ENCODE assay signal across 8 cellular contexts in the genomic region with DNA sequence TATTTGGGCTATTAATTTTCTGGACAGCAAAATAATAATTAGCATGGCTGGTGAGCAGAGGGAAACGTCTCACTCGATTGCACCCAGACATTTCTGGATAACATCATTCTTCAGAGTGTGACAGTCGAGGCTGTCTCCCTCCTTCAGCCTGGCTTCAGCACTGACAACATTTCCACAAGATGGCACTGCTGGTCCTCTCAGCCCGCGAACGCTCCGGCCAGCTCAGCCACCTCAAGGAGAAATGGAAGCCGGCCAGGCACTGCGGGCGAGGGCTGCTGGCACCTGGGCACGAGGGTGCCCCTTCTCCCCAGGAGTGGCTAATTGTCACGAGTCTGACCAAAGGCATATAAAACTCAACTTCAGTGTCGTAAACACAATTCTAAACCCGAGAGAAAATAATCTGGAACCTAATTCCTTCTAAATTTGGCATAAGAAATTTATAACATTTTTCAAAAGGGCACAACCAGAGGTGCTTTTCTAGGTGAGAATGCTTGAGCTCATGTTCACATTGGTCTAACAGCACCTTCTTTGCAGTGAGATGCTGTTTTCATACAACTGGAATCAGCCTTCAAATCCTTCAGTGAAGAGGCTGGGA.
A peak's percentile ranks its signal among the peaks of the same experiment; 100 is the strongest.
DNase-seq lines count a peak whose midpoint lies in the region; ATAC-seq, FAIRE-seq and TF ChIP-seq lines count a peak whose summit lies in the region.

No MANE protein-coding gene starts in this region.

- peaks cover 0 to 8% of the 10 kb centered on the region in 2 donors for H3K4me1 ChIP-seq in kidney (ENCODE audit: control insufficient read depth in 1 of 2, insufficient read depth in 1 of 2, low read depth in 1 of 2, low read length in 2 of 2)

- TF ChIP-seq CTCF in bronchial epithelial cell (IDR thresholded peaks at IDR 0.05; ENCODE audit: insufficient read depth, low read length, severe bottlenecking), result peak; percentile 82
- TF ChIP-seq CTCF in kidney (IDR thresholded peaks at IDR 0.05; ENCODE audit: borderline replicate concordance, extremely low read depth, insufficient read depth), result peak; percentile 86

- intact Hi-C loops in kidney (cut with DNase I), result no loop called here

- H3K27me3 ChIP-seq in bronchial epithelial cell (ENCODE audit: control insufficient read depth, insufficient read depth, low read length), result no peaks in the 10 kb centered on the region

- FAIRE-seq in bronchial epithelial cell (lab: Jason Lieb, UNC) (no peak), kidney (lab: Jason Lieb, UNC) (no peak)

- peak overlapping the region in 1 of 2 donors; percentile 12 for H3K9ac ChIP-seq in kidney (ENCODE audit: low read length in 2 of 2)

- peak overlapping the region in 1 of 2 donors; percentile 20 for H3K27ac ChIP-seq in kidney (ENCODE audit: low read depth in 2 of 2, low read length in 2 of 2)

- no peaks in the 10 kb centered on the region for H3K9me3 ChIP-seq in kidney (ENCODE audit: control insufficient read depth in 1 of 2, low read length in 2 of 2)

- H3K36me3 ChIP-seq in bronchial epithelial cell (ENCODE audit: control insufficient read depth, insufficient read depth, low read length), result peaks cover 1% of the 10 kb centered on the region
- no peaks in the 10 kb centered on the region for H3K36me3 ChIP-seq in kidney (ENCODE audit: control insufficient read depth in 1 of 2, insufficient read depth in 2 of 2, low read length in 2 of 2)

- ATAC-seq in GM18867 (IDR thresholded peaks at IDR 0.05; ENCODE audit: unreplicated experiment) (peak; percentile 54), HG03571 (IDR thresholded peaks at IDR 0.05; ENCODE audit: unreplicated experiment) (peak; percentile 47)
- peak; percentile 51 for ATAC-seq in stimulated activated naive CD8-positive, alpha-beta T cell treated with anti-CD3 and anti-CD28 coated beads, Interleukin-15, Interleukin-2, amounts not matched to agents 100 U/mL and 50 U/mL, for 24 hours

- DNase-seq in CD1c-positive myeloid dendritic cell (ENCODE audit: extremely low spot score), result peak; percentile 58
- DNase-seq in NCI-H748 (lab: John Stamatoyannopoulos, UW; ENCODE audit: unreplicated experiment), result peak; percentile 83
- DNase-seq in bronchial epithelial cell (ENCODE audit: low read depth), result peak; percentile 62
- DNase-seq in kidney, result peak; percentile 90
- DNase-seq in stimulated activated naive CD8-positive, alpha-beta T cell treated with anti-CD3 and anti-CD28 coated beads, Interleukin-15, Interleukin-2, amounts not matched to agents 100 U/mL and 50 U/mL, for 24 hours, result peak; percentile 37
- DNase-seq in activated effector memory CD4-positive, alpha-beta T cell treated with anti-CD3 and anti-CD28 coated beads, Interleukin-2, amount 50 U/mL, for 16 hours, result no peak

- H3K4me3 ChIP-seq in bronchial epithelial cell (ENCODE audit: low read depth, low read length) (no peak overlapping the region), kidney (ENCODE audit: low read length in 2 of 2) (no peak overlapping the region)
